ENCODE assay signal across 1 cellular context in the genomic region with DNA sequence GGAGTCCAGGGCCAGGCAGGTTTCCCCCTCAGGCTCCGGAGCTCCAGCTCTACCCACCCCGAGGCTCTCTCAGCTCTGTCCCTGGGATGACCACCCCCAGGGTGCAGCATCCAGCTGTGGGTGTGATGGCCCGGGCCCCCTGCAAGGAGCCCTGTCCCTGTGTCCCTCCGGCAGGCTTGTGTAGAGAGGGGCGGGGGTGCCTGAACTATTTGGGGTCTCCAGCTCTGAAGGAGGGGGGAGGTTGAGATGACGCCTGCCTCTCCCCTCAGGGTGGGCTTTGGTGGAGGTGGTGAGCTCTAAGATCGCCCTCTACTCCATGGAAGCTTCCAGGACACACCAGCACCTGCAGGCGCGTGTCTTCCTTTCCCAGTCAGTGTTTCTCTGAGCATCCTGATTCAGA.
TF ChIP-seq lines count a peak whose summit lies in the region.

No MANE protein-coding gene starts in this region.

TF ChIP-seq in HepG2, 621 proteins besides CTCF, POLR2A, EP300 and RAD21:
- TF ChIP-seq, protein P1, sequence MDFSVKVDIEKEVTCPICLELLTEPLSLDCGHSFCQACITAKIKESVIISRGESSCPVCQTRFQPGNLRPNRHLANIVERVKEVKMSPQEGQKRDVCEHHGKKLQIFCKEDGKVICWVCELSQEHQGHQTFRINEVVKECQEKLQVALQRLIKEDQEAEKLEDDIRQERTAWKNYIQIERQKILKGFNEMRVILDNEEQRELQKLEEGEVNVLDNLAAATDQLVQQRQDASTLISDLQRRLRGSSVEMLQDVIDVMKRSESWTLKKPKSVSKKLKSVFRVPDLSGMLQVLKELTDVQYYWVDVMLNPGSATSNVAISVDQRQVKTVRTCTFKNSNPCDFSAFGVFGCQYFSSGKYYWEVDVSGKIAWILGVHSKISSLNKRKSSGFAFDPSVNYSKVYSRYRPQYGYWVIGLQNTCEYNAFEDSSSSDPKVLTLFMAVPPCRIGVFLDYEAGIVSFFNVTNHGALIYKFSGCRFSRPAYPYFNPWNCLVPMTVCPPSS (IDR thresholded peaks at IDR 0.05), result no peak
- TF ChIP-seq ZNF879 (CRISPR knock-in tag; IDR thresholded peaks at IDR 0.05), result no peak
- no peak for TF ChIP-seq IKZF1 (IDR thresholded peaks at IDR 0.05)
- TF ChIP-seq SP2 (CRISPR knock-in tag; IDR thresholded peaks at IDR 0.05), result no peak
- no peak for TF ChIP-seq MTA3 (CRISPR knock-in tag; IDR thresholded peaks at IDR 0.05)
- no peak for TF ChIP-seq ZNF543 (CRISPR knock-in tag; IDR thresholded peaks at IDR 0.05)
- TF ChIP-seq SNRNP70 (IDR thresholded peaks at IDR 0.05; ENCODE audit: low read depth, low read length), result no peak
- TF ChIP-seq ZNF431 (CRISPR knock-in tag; IDR thresholded peaks at IDR 0.05; ENCODE audit: borderline replicate concordance, low read depth), result no peak
- TF ChIP-seq, protein P2, sequence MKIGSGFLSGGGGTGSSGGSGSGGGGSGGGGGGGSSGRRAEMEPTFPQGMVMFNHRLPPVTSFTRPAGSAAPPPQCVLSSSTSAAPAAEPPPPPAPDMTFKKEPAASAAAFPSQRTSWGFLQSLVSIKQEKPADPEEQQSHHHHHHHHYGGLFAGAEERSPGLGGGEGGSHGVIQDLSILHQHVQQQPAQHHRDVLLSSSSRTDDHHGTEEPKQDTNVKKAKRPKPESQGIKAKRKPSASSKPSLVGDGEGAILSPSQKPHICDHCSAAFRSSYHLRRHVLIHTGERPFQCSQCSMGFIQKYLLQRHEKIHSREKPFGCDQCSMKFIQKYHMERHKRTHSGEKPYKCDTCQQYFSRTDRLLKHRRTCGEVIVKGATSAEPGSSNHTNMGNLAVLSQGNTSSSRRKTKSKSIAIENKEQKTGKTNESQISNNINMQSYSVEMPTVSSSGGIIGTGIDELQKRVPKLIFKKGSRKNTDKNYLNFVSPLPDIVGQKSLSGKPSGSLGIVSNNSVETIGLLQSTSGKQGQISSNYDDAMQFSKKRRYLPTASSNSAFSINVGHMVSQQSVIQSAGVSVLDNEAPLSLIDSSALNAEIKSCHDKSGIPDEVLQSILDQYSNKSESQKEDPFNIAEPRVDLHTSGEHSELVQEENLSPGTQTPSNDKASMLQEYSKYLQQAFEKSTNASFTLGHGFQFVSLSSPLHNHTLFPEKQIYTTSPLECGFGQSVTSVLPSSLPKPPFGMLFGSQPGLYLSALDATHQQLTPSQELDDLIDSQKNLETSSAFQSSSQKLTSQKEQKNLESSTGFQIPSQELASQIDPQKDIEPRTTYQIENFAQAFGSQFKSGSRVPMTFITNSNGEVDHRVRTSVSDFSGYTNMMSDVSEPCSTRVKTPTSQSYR (CRISPR knock-in tag; IDR thresholded peaks at IDR 0.05; ENCODE audit: borderline replicate concordance), result no peak
- no peak for TF ChIP-seq KLF9 (CRISPR knock-in tag; IDR thresholded peaks at IDR 0.05; ENCODE audit: low read depth)
- TF ChIP-seq ZSCAN22 (CRISPR knock-in tag; IDR thresholded peaks at IDR 0.05), result no peak
